Comparison of ENCODE assay signal across 25 cellular contexts in genomic region chr18:11570073-11570588, GRCh38. TPM values are rescaled to one million over a fixed set of nuclear protein-coding genes. Genes with fewer than 3 reads are reported as not detected.
DNase-seq lines count a peak whose midpoint lies in the region; ATAC-seq, FAIRE-seq and TF ChIP-seq lines count a peak whose summit lies in the region.
"Had no signal": no experiment of that assay in that cellular context is flagged by ENCODE, and none has a peak within 500 bp of the region (broad histone marks: within the 10 kb centered on the region; RNA-seq: fewer than 3 reads in every experiment).

No MANE protein-coding gene starts in this region.

- FAIRE-seq in urothelium cell line (lab: Jason Lieb, UNC) = peak; percentile 35
- FAIRE-seq: A549, GM12892, HTR-8/SVneo, K562, RCC 7860 had no signal

- ATAC-seq in SK-N-SH treated with all-trans-retinoic acid at 6 μM for 48 hours = peak; percentile 50

- H3K36me3 ChIP-seq in H7 (replicated peaks; ENCODE audit: control insufficient read depth, insufficient read depth, low read length) = no peaks in the 10 kb centered on the region
- no peaks in the 10 kb centered on the region for H3K36me3 ChIP-seq in stomach

- no peak overlapping the region for H3K4me3 ChIP-seq in H7 (ENCODE audit: insufficient read depth, low read depth, low read length)
- no peak overlapping the region for H3K4me3 ChIP-seq in stomach
- H3K4me3 ChIP-seq: A549, K562, SK-N-MC had no signal

- 62 to 79% (median 75%) methylated on average over 10 of the region's 10 CpGs for WGBS in stomach, 5 donors

- no peak for TF ChIP-seq CTCF in stomach (IDR thresholded peaks at IDR 0.05)

- H3K27me3 ChIP-seq in H7 (ENCODE audit: control insufficient read depth, insufficient read depth, low read length) (no peaks in the 10 kb centered on the region), stomach (peaks cover 0 to 11% (median 0%) of the 10 kb centered on the region in 3 donors)

- TF ChIP-seq POLR2A in stomach (IDR thresholded peaks at IDR 0.05) = no peak

- TF ChIP-seq EP300 in stomach (IDR thresholded peaks at IDR 0.05) = no peak

- no peaks in the 10 kb centered on the region for H3K4me1 ChIP-seq in stomach
- H3K4me1 ChIP-seq: A549 had no signal

- DNase-seq in H7 (peak; percentile 38), iPS-NIHi11 (ENCODE audit: low spot score) (peak; percentile 21), urothelium cell line (ENCODE audit: low spot score) (no peak), NCI-H510A treated with DMSO at 0.1 percent for 48 hours (lab: John Stamatoyannopoulos, UW) (no peak), stomach (no peak), mucosa of gallbladder (ENCODE audit: low spot score) (no peak)
- DNase-seq: C1 segment of cervical spinal cord; CD4-positive, alpha-beta memory T cell; COR-L47; DND-41; HFFc6; NCI-H2029; NCI-H226; NCI-H510A; NCI-H748 treated with DMSO at 0.1 percent for 48 hours; SIG-M5 had no signal

- no peak overlapping the region for H3K27ac ChIP-seq in stomach
- H3K27ac ChIP-seq: A549, SK-N-MC had no signal

- intact Hi-C loops in stomach (cut with DNase I; ENCODE audit: low total_unique reads) = no loop called here

- H3K9me3 ChIP-seq in stomach = no peaks in the 10 kb centered on the region
- H3K9me3 ChIP-seq: A549 had no signal

TF ChIP-seq in SK-N-SH treated with all-trans-retinoic acid at 6 μM for 48 hours, 23 proteins besides CTCF, POLR2A, EP300 and RAD21:
- TF ChIP-seq TCF4 (CRISPR knock-in tag; IDR thresholded peaks at IDR 0.05; ENCODE audit: borderline replicate concordance) = no peak
- no peak for TF ChIP-seq ZFP30 (CRISPR knock-in tag; IDR thresholded peaks at IDR 0.05)
- TF ChIP-seq OSR1 (CRISPR knock-in tag; IDR thresholded peaks at IDR 0.05) = no peak
- TF ChIP-seq, protein P1, sequence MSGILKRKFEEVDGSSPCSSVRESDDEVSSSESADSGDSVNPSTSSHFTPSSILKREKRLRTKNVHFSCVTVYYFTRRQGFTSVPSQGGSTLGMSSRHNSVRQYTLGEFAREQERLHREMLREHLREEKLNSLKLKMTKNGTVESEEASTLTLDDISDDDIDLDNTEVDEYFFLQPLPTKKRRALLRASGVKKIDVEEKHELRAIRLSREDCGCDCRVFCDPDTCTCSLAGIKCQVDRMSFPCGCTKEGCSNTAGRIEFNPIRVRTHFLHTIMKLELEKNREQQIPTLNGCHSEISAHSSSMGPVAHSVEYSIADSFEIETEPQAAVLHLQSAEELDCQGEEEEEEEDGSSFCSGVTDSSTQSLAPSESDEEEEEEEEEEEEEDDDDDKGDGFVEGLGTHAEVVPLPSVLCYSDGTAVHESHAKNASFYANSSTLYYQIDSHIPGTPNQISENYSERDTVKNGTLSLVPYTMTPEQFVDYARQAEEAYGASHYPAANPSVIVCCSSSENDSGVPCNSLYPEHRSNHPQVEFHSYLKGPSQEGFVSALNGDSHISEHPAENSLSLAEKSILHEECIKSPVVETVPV (CRISPR knock-in tag; IDR thresholded peaks at IDR 0.05) = no peak
- TF ChIP-seq ESRRG (CRISPR knock-in tag; IDR thresholded peaks at IDR 0.05) = no peak
- no peak for TF ChIP-seq PPARA (CRISPR knock-in tag; IDR thresholded peaks at IDR 0.05; ENCODE audit: borderline replicate concordance)
- TF ChIP-seq, protein P2, sequence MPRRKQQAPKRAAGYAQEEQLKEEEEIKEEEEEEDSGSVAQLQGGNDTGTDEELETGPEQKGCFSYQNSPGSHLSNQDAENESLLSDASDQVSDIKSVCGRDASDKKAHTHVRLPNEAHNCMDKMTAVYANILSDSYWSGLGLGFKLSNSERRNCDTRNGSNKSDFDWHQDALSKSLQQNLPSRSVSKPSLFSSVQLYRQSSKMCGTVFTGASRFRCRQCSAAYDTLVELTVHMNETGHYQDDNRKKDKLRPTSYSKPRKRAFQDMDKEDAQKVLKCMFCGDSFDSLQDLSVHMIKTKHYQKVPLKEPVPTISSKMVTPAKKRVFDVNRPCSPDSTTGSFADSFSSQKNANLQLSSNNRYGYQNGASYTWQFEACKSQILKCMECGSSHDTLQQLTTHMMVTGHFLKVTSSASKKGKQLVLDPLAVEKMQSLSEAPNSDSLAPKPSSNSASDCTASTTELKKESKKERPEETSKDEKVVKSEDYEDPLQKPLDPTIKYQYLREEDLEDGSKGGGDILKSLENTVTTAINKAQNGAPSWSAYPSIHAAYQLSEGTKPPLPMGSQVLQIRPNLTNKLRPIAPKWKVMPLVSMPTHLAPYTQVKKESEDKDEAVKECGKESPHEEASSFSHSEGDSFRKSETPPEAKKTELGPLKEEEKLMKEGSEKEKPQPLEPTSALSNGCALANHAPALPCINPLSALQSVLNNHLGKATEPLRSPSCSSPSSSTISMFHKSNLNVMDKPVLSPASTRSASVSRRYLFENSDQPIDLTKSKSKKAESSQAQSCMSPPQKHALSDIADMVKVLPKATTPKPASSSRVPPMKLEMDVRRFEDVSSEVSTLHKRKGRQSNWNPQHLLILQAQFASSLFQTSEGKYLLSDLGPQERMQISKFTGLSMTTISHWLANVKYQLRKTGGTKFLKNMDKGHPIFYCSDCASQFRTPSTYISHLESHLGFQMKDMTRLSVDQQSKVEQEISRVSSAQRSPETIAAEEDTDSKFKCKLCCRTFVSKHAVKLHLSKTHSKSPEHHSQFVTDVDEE (CRISPR knock-in tag; IDR thresholded peaks at IDR 0.05) = no peak
- TF ChIP-seq ZC3H10 (CRISPR knock-in tag; IDR thresholded peaks at IDR 0.05) = no peak
- TF ChIP-seq, protein P3, sequence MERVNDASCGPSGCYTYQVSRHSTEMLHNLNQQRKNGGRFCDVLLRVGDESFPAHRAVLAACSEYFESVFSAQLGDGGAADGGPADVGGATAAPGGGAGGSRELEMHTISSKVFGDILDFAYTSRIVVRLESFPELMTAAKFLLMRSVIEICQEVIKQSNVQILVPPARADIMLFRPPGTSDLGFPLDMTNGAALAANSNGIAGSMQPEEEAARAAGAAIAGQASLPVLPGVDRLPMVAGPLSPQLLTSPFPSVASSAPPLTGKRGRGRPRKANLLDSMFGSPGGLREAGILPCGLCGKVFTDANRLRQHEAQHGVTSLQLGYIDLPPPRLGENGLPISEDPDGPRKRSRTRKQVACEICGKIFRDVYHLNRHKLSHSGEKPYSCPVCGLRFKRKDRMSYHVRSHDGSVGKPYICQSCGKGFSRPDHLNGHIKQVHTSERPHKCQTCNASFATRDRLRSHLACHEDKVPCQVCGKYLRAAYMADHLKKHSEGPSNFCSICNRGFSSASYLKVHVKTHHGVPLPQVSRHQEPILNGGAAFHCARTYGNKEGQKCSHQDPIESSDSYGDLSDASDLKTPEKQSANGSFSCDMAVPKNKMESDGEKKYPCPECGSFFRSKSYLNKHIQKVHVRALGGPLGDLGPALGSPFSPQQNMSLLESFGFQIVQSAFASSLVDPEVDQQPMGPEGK (CRISPR knock-in tag; IDR thresholded peaks at IDR 0.05; ENCODE audit: borderline replicate concordance) = no peak
- no peak for TF ChIP-seq RARB (CRISPR knock-in tag; IDR thresholded peaks at IDR 0.05)
- no peak for TF ChIP-seq CREB5 (CRISPR knock-in tag; IDR thresholded peaks at IDR 0.05; ENCODE audit: low read depth)
- no peak for TF ChIP-seq CSDC2 (CRISPR knock-in tag; IDR thresholded peaks at IDR 0.05)

RNA-seq across cellular contexts. Expression of gene SLC35G4, which starts 39.3 kb away (rescaled TPM):
- not detected in 2 replicates for total RNA-seq in H7 (2014; rRNA removed; shearing (Covaris generic))
- total RNA-seq in stomach (not detected), mucosa of gallbladder (not detected)
- not detected for polyA plus RNA-seq in stomach
- total RNA-seq: CD4-positive, alpha-beta memory T cell; HFFc6; K562; LHCN-M2; MCF 10A had no signal
- polyA plus RNA-seq: A549; CD4-positive, alpha-beta memory T cell; K562 had no signal

Comparison
In these comparisons a context has a peak if more than half of its experiments do, and no peak if none do; other contexts are left out.
1. DNase-seq: peak in H7 (single experiment) and iPS-NIHi11 (single experiment); none in urothelium cell line (single experiment), NCI-H510A treated with DMSO at 0.1 percent for 48 hours (single experiment), stomach (single experiment) and mucosa of gallbladder (single experiment).